ENCODE assay signal across 12 cellular contexts in genomic region chr6:7135755-7136154, GRCh38. TPM values are rescaled to one million over a fixed set of nuclear protein-coding genes. Genes with fewer than 3 reads are reported as not detected.
A peak's percentile ranks its signal among the peaks of the same experiment; 100 is the strongest.
DNase-seq lines count a peak whose midpoint lies in the region; TF ChIP-seq lines count a peak whose summit lies in the region.
"Had no signal": no experiment of that assay in that cellular context is flagged by ENCODE, and none has a peak within 500 bp of the region (broad histone marks: within the 10 kb centered on the region; RNA-seq: fewer than 3 reads in every experiment).

No MANE protein-coding gene starts in this region.

- no peak overlapping the region for H3K4me3 Mint-ChIP-seq in activated naive CD4-positive, alpha-beta T cell treated with anti-CD3 and anti-CD28 coated beads, Interleukin-2, amount 10 ng/mL, durations not matched to agents 7 days and 5 days

- TF ChIP-seq EP300 in transverse colon (IDR thresholded peaks at IDR 0.05; ENCODE audit: low read depth) = no peak

- H3K36me3 Mint-ChIP-seq in activated naive CD4-positive, alpha-beta T cell treated with anti-CD3 and anti-CD28 coated beads, Interleukin-2, amount 10 ng/mL, durations not matched to agents 7 days and 5 days = peaks cover 20% of the 10 kb centered on the region

- H3K4me3 ChIP-seq in OCI-LY3 (ENCODE audit: low read length) (peak overlapping the region; percentile 11), esophagus squamous epithelium (no peak overlapping the region), transverse colon (no peak overlapping the region)
- H3K4me3 ChIP-seq: body of pancreas, prostate gland, thoracic aorta had no signal

- H3K36me3 ChIP-seq in OCI-LY3 (replicated peaks; ENCODE audit: low read depth, low read length) = no peaks in the 10 kb centered on the region
- peaks cover 0 to 5% (median 0%) of the 10 kb centered on the region in 3 donors for H3K36me3 ChIP-seq in esophagus squamous epithelium
- H3K36me3 ChIP-seq in transverse colon = no peaks in the 10 kb centered on the region
- H3K36me3 ChIP-seq: prostate gland, thoracic aorta had no signal

- peaks cover 35% of the 10 kb centered on the region for H4K20me1 ChIP-seq in OCI-LY3 (ENCODE audit: insufficient read depth, low read length)

- peak overlapping the region; percentile 67 for H3K27ac Mint-ChIP-seq in activated naive CD4-positive, alpha-beta T cell treated with anti-CD3 and anti-CD28 coated beads, Interleukin-2, amount 10 ng/mL, durations not matched to agents 7 days and 5 days

- H3K4me2 ChIP-seq in OCI-LY3 (ENCODE audit: low read length) = peak overlapping the region; percentile 98

- in situ Hi-C loops in transverse colon (cut with MboI; ENCODE audit: low pct_ligation_motif_present in 1 of 4, low pct_unique_long_range_greater_than_20kb in 1 of 4, low sequenced_read_pairs in 3 of 4) = no loop called here

- TF ChIP-seq POLR2A in esophagus squamous epithelium (IDR thresholded peaks at IDR 0.05) = no peak
- no peak for TF ChIP-seq POLR2A in transverse colon (IDR thresholded peaks at IDR 0.05)

- no peak for TF ChIP-seq CTCF in OCI-LY3 (IDR thresholded peaks at IDR 0.05; ENCODE audit: low read depth, low read length)
- no peak for TF ChIP-seq CTCF in esophagus squamous epithelium (IDR thresholded peaks at IDR 0.05)
- TF ChIP-seq CTCF in transverse colon (IDR thresholded peaks at IDR 0.05) = no peak

- H3K79me2 ChIP-seq in OCI-LY3 (ENCODE audit: low read length) = peaks cover 84% of the 10 kb centered on the region

- H3K4me1 Mint-ChIP-seq in activated naive CD4-positive, alpha-beta T cell treated with anti-CD3 and anti-CD28 coated beads, Interleukin-2, amount 10 ng/mL, durations not matched to agents 7 days and 5 days = peaks cover 86% of the 10 kb centered on the region

- no peaks in the 10 kb centered on the region for H3K9me3 Mint-ChIP-seq in activated naive CD4-positive, alpha-beta T cell treated with anti-CD3 and anti-CD28 coated beads, Interleukin-2, amount 10 ng/mL, durations not matched to agents 7 days and 5 days

- H2AFZ ChIP-seq in OCI-LY3 (ENCODE audit: low read depth, low read length) = no peak overlapping the region

- peak overlapping the region; percentile 99 for H3K27ac ChIP-seq in OCI-LY3 (ENCODE audit: low read length)
- peak overlapping the region in 3 of 4 donors; percentile 1 to 42 (median 31) for H3K27ac ChIP-seq in esophagus squamous epithelium
- peak overlapping the region; percentile 93 to 98 (median 96) for H3K27ac ChIP-seq in transverse colon
- H3K27ac ChIP-seq: prostate gland, thoracic aorta had no signal

- DNase-seq in activated naive CD4-positive, alpha-beta T cell treated with anti-CD3 and anti-CD28 coated beads, Interleukin-2, amount 10 ng/mL, durations not matched to agents 7 days and 5 days = no peak
- no peak for DNase-seq in activated naive CD4-positive, alpha-beta T cell treated with anti-CD3 and anti-CD28 coated beads, Interleukin-2, amount 50 U/mL, for 16 hours
- DNase-seq in esophagus squamous epithelium (lab: John Stamatoyannopoulos, UW) = no peak
- DNase-seq in transverse colon = no peak
- no peak for DNase-seq in activated CD8-positive, alpha-beta memory T cell treated with anti-CD3 and anti-CD28 coated beads, Interleukin-2, amount 50 U/mL, for 4 hours
- no peak for DNase-seq in NCI-H526 (lab: John Stamatoyannopoulos, UW)
- no peak for DNase-seq in NCI-H146 treated with DMSO at 0.1 percent for 48 hours (lab: John Stamatoyannopoulos, UW; ENCODE audit: unreplicated experiment)
- DNase-seq: body of pancreas, NCI-H2029 treated with DMSO at 0.1 percent for 48 hours had no signal

- H3K4me1 ChIP-seq in OCI-LY3 (ENCODE audit: low read length) = peaks cover 93% of the 10 kb centered on the region
- peaks cover 18 to 81% (median 31%) of the 10 kb centered on the region in 3 donors for H3K4me1 ChIP-seq in esophagus squamous epithelium
- peaks cover 32 to 88% (median 53%) of the 10 kb centered on the region in 4 donors for H3K4me1 ChIP-seq in transverse colon

- CTCF ChIA-PET in activated naive CD4-positive, alpha-beta T cell treated with anti-CD3 and anti-CD28 coated beads, Interleukin-2, amount 10 ng/mL, durations not matched to agents 7 days and 5 days (lab: Charles Lee) = interaction anchor here (0.6 to 1.8 kb wide), 5 partner anchors 10 to 1747 kb away, joined by 3 to 5 read pairs (median 3); no protein-coding TSS in a partner anchor

- H3K27me3 ChIP-seq in OCI-LY3 (ENCODE audit: low read depth, low read length) (no peaks in the 10 kb centered on the region), esophagus squamous epithelium (no peaks in the 10 kb centered on the region), transverse colon (no peaks in the 10 kb centered on the region)
- H3K27me3 ChIP-seq: body of pancreas had no signal

- intact Hi-C loops in esophagus squamous epithelium (cut with DNase I) = no loop called here
- intact Hi-C loops in transverse colon (cut with DNase I; ENCODE audit: low total_unique reads) = no loop called here

- H3K27me3 Mint-ChIP-seq in activated naive CD4-positive, alpha-beta T cell treated with anti-CD3 and anti-CD28 coated beads, Interleukin-2, amount 10 ng/mL, durations not matched to agents 7 days and 5 days = no peaks in the 10 kb centered on the region

- H3K9me3 ChIP-seq in OCI-LY3 (ENCODE audit: insufficient read depth, low read length) = no peaks in the 10 kb centered on the region
- H3K9me3 ChIP-seq in esophagus squamous epithelium = no peaks in the 10 kb centered on the region
- no peaks in the 10 kb centered on the region for H3K9me3 ChIP-seq in transverse colon
- H3K9me3 ChIP-seq: body of pancreas, prostate gland, thoracic aorta had no signal

- peak overlapping the region; percentile 55 for H3K9ac ChIP-seq in OCI-LY3 (ENCODE audit: low read length)

RNA-seq across cellular contexts. Expression of gene RREB1, which starts 28.0 kb away (rescaled TPM):
- total RNA-seq in esophagus squamous epithelium (10 to 100 TPM; 41.7 to 79.6 (median 57.5) TPM), transverse colon (100 to 1,000 TPM in 2 of 4 donors, 10 to 100 TPM in 2; 73.9 to 214 (median 107) TPM)

Comparison
In these comparisons a context has a peak if more than half of its experiments do, and no peak if none do; other contexts are left out.
1. H3K27ac ChIP-seq: peak in every context shown above with its lines; median percentile 99 in OCI-LY3; 96 in transverse colon; 31 in esophagus squamous epithelium.